8 cellular contexts compared by ENCODE assay signal in genomic region chr2:70248145-70248809, GRCh38. TPM values are rescaled to one million over a fixed set of nuclear protein-coding genes. Genes with fewer than 3 reads are reported as not detected.
A peak's percentile ranks its signal among the peaks of the same experiment; 100 is the strongest.
DNase-seq lines count a peak whose midpoint lies in the region; ATAC-seq, FAIRE-seq and TF ChIP-seq lines count a peak whose summit lies in the region.

A gene with protein sequence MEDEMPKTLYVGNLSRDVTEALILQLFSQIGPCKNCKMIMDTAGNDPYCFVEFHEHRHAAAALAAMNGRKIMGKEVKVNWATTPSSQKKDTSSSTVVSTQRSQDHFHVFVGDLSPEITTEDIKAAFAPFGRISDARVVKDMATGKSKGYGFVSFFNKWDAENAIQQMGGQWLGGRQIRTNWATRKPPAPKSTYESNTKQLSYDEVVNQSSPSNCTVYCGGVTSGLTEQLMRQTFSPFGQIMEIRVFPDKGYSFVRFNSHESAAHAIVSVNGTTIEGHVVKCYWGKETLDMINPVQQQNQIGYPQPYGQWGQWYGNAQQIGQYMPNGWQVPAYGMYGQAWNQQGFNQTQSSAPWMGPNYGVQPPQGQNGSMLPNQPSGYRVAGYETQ (minus strand): TSS chr2:70248628. CDS start chr2:70248430, 198 bp downstream.

- H3K36me3 ChIP-seq in psoas muscle (ENCODE audit: insufficient read depth in 1 of 2, low read depth in 1 of 2): no peaks in the 10 kb centered on the region

- 0% methylated on average over 47 of the region's 47 CpGs for WGBS in psoas muscle, 3 donors

- H3K4me3 ChIP-seq in psoas muscle: peak within 1 kb of the TSS; percentile 84

- TF ChIP-seq CTCF in GM13977 (IDR thresholded peaks at IDR 0.05; ENCODE audit: extremely low read depth, insufficient read depth, missing control alignments) (no peak), psoas muscle (IDR thresholded peaks at IDR 0.05) (no peak)

- peaks cover 13% of the 10 kb centered on the region for H3K36me3 Mint-ChIP-seq in T-helper 1 cell treated with Interleukin-12 subunit alpha and Interleukin-12 subunit beta and Interleukin-4 antibody, amounts not matched to agents 30 μg/mL and 1 μg/mL, for 36 hours (ENCODE audit: low read depth)

- H3K27ac ChIP-seq in psoas muscle: peak within 1 kb of the TSS; percentile 92

- peak within 1 kb of the TSS; percentile 96 for H3K27ac Mint-ChIP-seq in T-helper 1 cell treated with Interleukin-12 subunit alpha and Interleukin-12 subunit beta and Interleukin-4 antibody, amounts not matched to agents 30 μg/mL and 1 μg/mL, for 36 hours

- H3K27me3 ChIP-seq in psoas muscle (ENCODE audit: insufficient read depth in 3 of 3, low read length in 2 of 3): no peaks in the 10 kb centered on the region

- no peaks in the 10 kb centered on the region for H3K9me3 Mint-ChIP-seq in T-helper 1 cell treated with Interleukin-12 subunit alpha and Interleukin-12 subunit beta and Interleukin-4 antibody, amounts not matched to agents 30 μg/mL and 1 μg/mL, for 36 hours

- no peaks in the 10 kb centered on the region for H3K9me3 ChIP-seq in psoas muscle

- H3K4me1 ChIP-seq in psoas muscle: peaks cover 40% of the 10 kb centered on the region

- peaks cover 6% of the 10 kb centered on the region for H3K27me3 Mint-ChIP-seq in T-helper 1 cell treated with Interleukin-12 subunit alpha and Interleukin-12 subunit beta and Interleukin-4 antibody, amounts not matched to agents 30 μg/mL and 1 μg/mL, for 36 hours (ENCODE audit: low read depth)

- in situ Hi-C loops in GM13977 (cut with MboI; ENCODE audit: low pct_unique_long_range_greater_than_20kb, low sequenced_read_pairs, unreplicated experiment): no loop called here

- intact Hi-C loops in left ventricle myocardium superior (cut with micrococcal nuclease): no loop called here
- intact Hi-C loops in psoas muscle (cut with DNase I): loop anchor here (5.0 to 10.0 kb wide), 2 partner anchors 56 to 353 kb away; partner anchors contain the start of genes C2orf42 (in 2 of the 2) and SNRNP27 (in 1 of the 2)

- DNase-seq in GM13977 (ENCODE audit: low spot score) (peak; percentile 94), NCI-H1694 (lab: John Stamatoyannopoulos, UW) (peak; percentile 98), amniotic stem cell (lab: John Stamatoyannopoulos, UW) (peak; percentile 97), left ventricle myocardium superior (peak; percentile 99), psoas muscle (peak; percentile 99), urothelium cell line (ENCODE audit: low spot score) (peak; percentile 99)

- peak within 1 kb of the TSS; percentile 95 for H3K4me3 Mint-ChIP-seq in T-helper 1 cell treated with Interleukin-12 subunit alpha and Interleukin-12 subunit beta and Interleukin-4 antibody, amounts not matched to agents 30 μg/mL and 1 μg/mL, for 36 hours

- FAIRE-seq in urothelium cell line (lab: Jason Lieb, UNC): peak; percentile 30

- ATAC-seq in HG02884 (IDR thresholded peaks at IDR 0.05; ENCODE audit: unreplicated experiment) (peak; percentile 95), left ventricle myocardium superior (peak; percentile 98), psoas muscle (peak; percentile 98 to 99 (median 99))

- peaks cover 27% of the 10 kb centered on the region for H3K4me1 Mint-ChIP-seq in T-helper 1 cell treated with Interleukin-12 subunit alpha and Interleukin-12 subunit beta and Interleukin-4 antibody, amounts not matched to agents 30 μg/mL and 1 μg/mL, for 36 hours (ENCODE audit: low read depth)

RNA-seq across cellular contexts. Expression of the gene that starts here (rescaled TPM):
- 51.2 TPM for total RNA-seq in left ventricle myocardium superior
- 10 to 100 TPM; 24.7 to 38.1 (median 29.7) TPM for total RNA-seq in psoas muscle
- polyA plus RNA-seq in psoas muscle: 10 to 100 TPM; 17.4 to 26.1 (median 23.4) TPM

Comparison
In these comparisons a context has a peak if more than half of its experiments do, and no peak if none do; other contexts are left out.
1. Peak in every context shown above with its lines: DNase-seq, ATAC-seq, H3K4me3 ChIP-seq and H3K27ac ChIP-seq.